In genomic region chr12:15886372-15887042, GRCh38 we compare ENCODE assay signal across 14 cellular contexts. TPM values are rescaled to one million over a fixed set of nuclear protein-coding genes. Genes with fewer than 3 reads are reported as not detected.
DNase-seq lines count a peak whose midpoint lies in the region; ATAC-seq lines count a peak whose summit lies in the region.
"Had no signal": no experiment of that assay in that cellular context is flagged by ENCODE, and none has a peak within 500 bp of the region (broad histone marks: within the 10 kb centered on the region; RNA-seq: fewer than 3 reads in every experiment).

No MANE protein-coding gene starts in this region.

- DNase-seq in DMS53 (lab: John Stamatoyannopoulos, UW), result peak; percentile 60
- DNase-seq in DMS53 treated with DMSO at 0.1 percent for 48 hours (lab: John Stamatoyannopoulos, UW; ENCODE audit: unreplicated experiment), result no peak
- DNase-seq in M059J (ENCODE audit: low read depth), result peak; percentile 12
- DNase-seq in T-helper 17 cell, result no peak
- DNase-seq in naive thymus-derived CD4-positive, alpha-beta T cell, result no peak
- no peak for DNase-seq in activated CD4-positive, alpha-beta T cell treated with anti-CD3 and anti-CD28 coated beads for 48 hours
- DNase-seq: esophagus squamous epithelium; immature natural killer cell; NCI-H1436 treated with DMSO at 0.1 percent for 48 hours; Peyer's patch; stimulated activated CD4-positive, alpha-beta T cell treated with anti-CD3 and anti-CD28 coated beads, Interleukin-4, amount 100 ng/mL, for 1 hour had no signal

- CTCF ChIA-PET in naive thymus-derived CD4-positive, alpha-beta T cell (lab: Charles Lee), result no interaction called here

- H3K9me3 ChIP-seq in T-helper 17 cell (ENCODE audit: control insufficient read depth, low read length, poor library complexity, severe bottlenecking), result no peaks in the 10 kb centered on the region
- H3K9me3 ChIP-seq in naive thymus-derived CD4-positive, alpha-beta T cell (ENCODE audit: control insufficient read depth in 2 of 3, low read length in 3 of 3), result no peaks in the 10 kb centered on the region
- H3K9me3 ChIP-seq: esophagus squamous epithelium, Peyer's patch had no signal

- H3K36me3 Mint-ChIP-seq in T-helper 17 cell (ENCODE audit: low read depth), result peaks cover 5% of the 10 kb centered on the region
- H3K36me3 Mint-ChIP-seq in naive thymus-derived CD4-positive, alpha-beta T cell, result peaks cover 8 to 38% (median 25%) of the 10 kb centered on the region in 5 donors

- H3K4me3 ChIP-seq in naive thymus-derived CD4-positive, alpha-beta T cell (ENCODE audit: low read length), result no peak overlapping the region
- H3K4me3 ChIP-seq: esophagus squamous epithelium, Peyer's patch had no signal

- POLR2A ChIA-PET in naive thymus-derived CD4-positive, alpha-beta T cell (lab: Charles Lee), result interaction anchor here (1.3 kb wide), 1 partner anchor 25 kb away, joined by 4 read pairs; the partner anchor contains the start of gene DERA

- H3K4me3 Mint-ChIP-seq in T-helper 17 cell, result no peak overlapping the region
- H3K4me3 Mint-ChIP-seq in naive thymus-derived CD4-positive, alpha-beta T cell, result peak overlapping the region in 7 of 10 donors; percentile 2 to 23 (median 19)
- H3K4me3 Mint-ChIP-seq: immature natural killer cell had no signal

- no peaks in the 10 kb centered on the region for H3K27me3 Mint-ChIP-seq in T-helper 17 cell
- H3K27me3 Mint-ChIP-seq in naive thymus-derived CD4-positive, alpha-beta T cell, result no peaks in the 10 kb centered on the region

- peaks cover 21 to 32% of the 10 kb centered on the region in 2 donors for H3K4me1 ChIP-seq in naive thymus-derived CD4-positive, alpha-beta T cell (ENCODE audit: control insufficient read depth in 2 of 2, insufficient read depth in 2 of 2, low read length in 2 of 2)

- ATAC-seq in T-helper 17 cell, result no peak
- ATAC-seq in naive thymus-derived CD4-positive, alpha-beta T cell, result no peak
- ATAC-seq in GM21619 (IDR thresholded peaks at IDR 0.05; ENCODE audit: unreplicated experiment), result no peak
- no peak for ATAC-seq in HG03095 (IDR thresholded peaks at IDR 0.05; ENCODE audit: unreplicated experiment)

- peaks cover 42% of the 10 kb centered on the region for H3K4me1 Mint-ChIP-seq in T-helper 17 cell
- peaks cover 54 to 88% (median 80%) of the 10 kb centered on the region in 7 donors for H3K4me1 Mint-ChIP-seq in naive thymus-derived CD4-positive, alpha-beta T cell

- peaks cover 7 to 16% (median 10%) of the 10 kb centered on the region in 3 experiments for H3K36me3 ChIP-seq in naive thymus-derived CD4-positive, alpha-beta T cell (ENCODE audit: control insufficient read depth in 2 of 3, insufficient read depth in 3 of 3, low read length in 3 of 3)

- no peaks in the 10 kb centered on the region for H3K9me3 Mint-ChIP-seq in naive thymus-derived CD4-positive, alpha-beta T cell
- H3K9me3 Mint-ChIP-seq: immature natural killer cell had no signal

- H3K27ac ChIP-seq in naive thymus-derived CD4-positive, alpha-beta T cell (ENCODE audit: low read depth, low read length), result no peak overlapping the region
- H3K27ac ChIP-seq: 22Rv1, esophagus squamous epithelium, Peyer's patch had no signal

- H3K27ac Mint-ChIP-seq in T-helper 17 cell, result peak overlapping the region; percentile 99
- peak overlapping the region in 4 of 9 donors; percentile 17 to 68 (median 32) for H3K27ac Mint-ChIP-seq in naive thymus-derived CD4-positive, alpha-beta T cell

- peaks cover 0 to 3% of the 10 kb centered on the region in 2 donors for H3K27me3 ChIP-seq in naive thymus-derived CD4-positive, alpha-beta T cell (ENCODE audit: control insufficient read depth in 2 of 2, insufficient read depth in 2 of 2, low read length in 2 of 2)
- H3K27me3 ChIP-seq: esophagus squamous epithelium, Peyer's patch had no signal

- intact Hi-C loops in naive thymus-derived CD4-positive, alpha-beta T cell (cut with micrococcal nuclease), result loop anchor here in 1 of 2 donors (10.0 kb wide), 1 partner anchor 1492 kb away; no protein-coding TSS in a partner anchor

RNA-seq across cellular contexts. Expression of gene STRAP, which starts 4.3 kb away (rescaled TPM):
- total RNA-seq in M059J (2014; rRNA removed; shearing (Covaris generic)), result 91.0 and 148 TPM in 2 replicates
- total RNA-seq in T-helper 17 cell, result 100 to 1,000 TPM in 1 of 2 donors, 10 to 100 TPM in 1; 98.1 to 108 TPM
- total RNA-seq in naive thymus-derived CD4-positive, alpha-beta T cell, result 10 to 100 TPM; 42.2 to 97.2 (median 70.9) TPM
- polyA plus RNA-seq in naive thymus-derived CD4-positive, alpha-beta T cell, result 100 to 1,000 TPM in 1 of 2 donors, 10 to 100 TPM in 1; 94.5 to 119 TPM

RNA-seq across cellular contexts. Expression of gene DERA, which starts 24.6 kb away (rescaled TPM):
- 67.0 and 111 TPM in 2 replicates for total RNA-seq in M059J (2014; rRNA removed; shearing (Covaris generic))
- total RNA-seq in T-helper 17 cell, result 10 to 100 TPM; 10.9 to 12.3 TPM
- total RNA-seq in naive thymus-derived CD4-positive, alpha-beta T cell, result 10 to 100 TPM in 4 of 5 experiments, 1 to 10 TPM in 1; 8.4 to 15.9 (median 12.2) TPM
- polyA plus RNA-seq in naive thymus-derived CD4-positive, alpha-beta T cell, result 10 to 100 TPM; 30.3 to 33.4 TPM

Comparison
In these comparisons a context has a peak if more than half of its experiments do, and no peak if none do; other contexts are left out.
1. DNase-seq: peak in DMS53 (single experiment) and M059J (single experiment); none in DMS53 treated with DMSO at 0.1 percent for 48 hours (single experiment), T-helper 17 cell (0 of 3), naive thymus-derived CD4-positive, alpha-beta T cell (0 of 9) and activated CD4-positive, alpha-beta T cell treated with anti-CD3 and anti-CD28 coated beads for 48 hours (single experiment).